ENCODE assay signal across 9 cellular contexts in the genomic region with DNA sequence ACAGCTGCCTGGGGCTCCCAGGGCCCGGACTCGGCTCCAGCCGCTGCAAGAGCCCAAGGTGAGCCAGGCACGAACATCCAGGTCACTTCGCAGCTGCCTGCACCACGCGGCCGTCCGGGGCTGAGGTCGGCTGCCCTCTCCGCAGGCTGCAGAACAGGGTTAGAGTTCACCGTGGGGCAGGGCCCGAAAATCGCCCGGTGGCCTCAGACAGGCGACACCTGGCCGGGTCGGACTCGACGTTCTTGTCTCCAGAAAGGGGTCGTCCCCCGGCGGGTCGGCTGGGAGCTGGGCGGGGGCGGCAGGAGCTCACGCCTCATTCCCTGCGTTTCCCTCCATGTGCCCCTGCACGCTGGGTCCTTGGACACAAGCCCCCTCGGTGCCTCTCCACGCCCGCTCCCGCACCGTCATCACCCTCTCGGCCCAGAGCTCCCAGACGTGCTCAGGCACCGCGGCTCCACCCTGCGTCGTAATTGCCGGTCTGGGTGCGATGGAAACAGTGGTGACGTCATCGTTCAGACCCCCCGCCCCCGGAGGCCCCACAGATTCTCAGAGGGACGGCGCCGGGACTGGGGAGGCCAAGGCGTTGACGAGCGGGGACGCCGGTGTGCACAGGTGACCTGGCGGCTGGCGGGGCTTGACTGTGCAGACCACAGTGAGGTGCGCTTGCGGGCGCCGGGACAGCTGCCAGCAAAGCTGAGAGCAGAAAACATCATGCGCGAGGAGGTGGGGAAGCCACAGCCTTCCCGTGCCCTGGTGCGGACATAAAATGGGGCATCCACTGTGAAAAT. TPM values are rescaled to one million over a fixed set of nuclear protein-coding genes. Genes with fewer than 3 reads are reported as not detected.
A peak's percentile ranks its signal among the peaks of the same experiment; 100 is the strongest.
DNase-seq lines count a peak whose midpoint lies in the region; TF ChIP-seq lines count a peak whose summit lies in the region.
"Had no signal": no experiment of that assay in that cellular context is flagged by ENCODE, and none has a peak within 500 bp of the region (broad histone marks: within the 10 kb centered on the region; RNA-seq: fewer than 3 reads in every experiment).

No MANE protein-coding gene starts in this region.

- peak overlapping the region in 6 of 10 experiments; percentile 7 to 50 (median 32); a peak in 7 of 20 replicates for H3K4me3 ChIP-seq in BLaER1 treated with 17β-estradiol and CSF1 and Interleukin-3, amounts not matched to agents 10 nM and 100 nM
- no peak overlapping the region for H3K4me3 ChIP-seq in colonic mucosa

- H3K36me3 ChIP-seq in BLaER1 treated with 17β-estradiol and CSF1 and Interleukin-3, amounts not matched to agents 10 nM and 100 nM: peaks cover 15 to 38% (median 31%) of the 10 kb centered on the region in 11 experiments; a peak in 20 of 22 replicates
- no peaks in the 10 kb centered on the region for H3K36me3 ChIP-seq in colonic mucosa

- H4K20me1 ChIP-seq in BLaER1 treated with 17β-estradiol and CSF1 and Interleukin-3, amounts not matched to agents 10 nM and 100 nM: peaks cover 0 to 81% (median 64%) of the 10 kb centered on the region in 11 experiments; a peak in 21 of 22 replicates

- no peak for TF ChIP-seq CTCF in colonic mucosa (IDR thresholded peaks at IDR 0.05)
- TF ChIP-seq CTCF in progenitor cell of endocrine pancreas (IDR thresholded peaks at IDR 0.05; ENCODE audit: unreplicated experiment): no peak

- peak overlapping the region; percentile 26 for H3K4me3 Mint-ChIP-seq in progenitor cell of endocrine pancreas (ENCODE audit: low read depth)

- H3K27ac Mint-ChIP-seq in progenitor cell of endocrine pancreas: no peak overlapping the region

- no peaks in the 10 kb centered on the region for H3K9me3 ChIP-seq in BLaER1 treated with 17β-estradiol and CSF1 and Interleukin-3, amounts not matched to agents 10 nM and 100 nM (replicated peaks in 1 of 11)
- H3K9me3 ChIP-seq in colonic mucosa: no peaks in the 10 kb centered on the region

- peaks cover 4% of the 10 kb centered on the region for H3K36me3 Mint-ChIP-seq in progenitor cell of endocrine pancreas (ENCODE audit: insufficient read depth)

- peaks cover 66 to 73% (median 70%) of the 10 kb centered on the region in 11 experiments for H3K27me3 ChIP-seq in BLaER1 treated with 17β-estradiol and CSF1 and Interleukin-3, amounts not matched to agents 10 nM and 100 nM
- peaks cover 44% of the 10 kb centered on the region for H3K27me3 ChIP-seq in colonic mucosa

- intact Hi-C loops in colonic mucosa (cut with DNase I): no loop called here

- H3K9ac ChIP-seq in BLaER1 treated with 17β-estradiol and CSF1 and Interleukin-3, amounts not matched to agents 10 nM and 100 nM: peak overlapping the region in 5 of 11 experiments; percentile 14 to 37 (median 29); a peak in 2 of 22 replicates
- no peak overlapping the region for H3K9ac ChIP-seq in colonic mucosa (ENCODE audit: low read depth in 2 of 2, low read length in 2 of 2)

- peaks cover 18 to 38% (median 32%) of the 10 kb centered on the region in 10 experiments for H3K4me1 ChIP-seq in BLaER1 treated with 17β-estradiol and CSF1 and Interleukin-3, amounts not matched to agents 10 nM and 100 nM
- peaks cover 7% of the 10 kb centered on the region for H3K4me1 ChIP-seq in colonic mucosa

- H3K9me3 Mint-ChIP-seq in progenitor cell of endocrine pancreas (ENCODE audit: low read depth): no peaks in the 10 kb centered on the region

- peak; percentile 72 for DNase-seq in M059J (ENCODE audit: low read depth)
- DNase-seq in activated CD4-positive, alpha-beta T cell treated with anti-CD3 and anti-CD28 coated beads for 48 hours: peak; percentile 73
- peak; percentile 47 for DNase-seq in colonic mucosa
- DNase-seq in progenitor cell of endocrine pancreas (ENCODE audit: low spot score, unreplicated experiment): no peak
- no peak for DNase-seq in SK-N-DZ (ENCODE audit: low spot score)
- DNase-seq in cerebellar cortex (ENCODE audit: low spot score): no peak
- DNase-seq in GF-D8 (lab: John Stamatoyannopoulos, UW): no peak

- H3K4me2 ChIP-seq in BLaER1 treated with 17β-estradiol and CSF1 and Interleukin-3, amounts not matched to agents 10 nM and 100 nM: peak overlapping the region; percentile 66 to 76 (median 72)

- H3K27ac ChIP-seq in BLaER1 treated with 17β-estradiol and CSF1 and Interleukin-3, amounts not matched to agents 10 nM and 100 nM: no peak overlapping the region
- no peak overlapping the region for H3K27ac ChIP-seq in colonic mucosa

- peaks cover 34% of the 10 kb centered on the region for H3K27me3 Mint-ChIP-seq in progenitor cell of endocrine pancreas

- no peaks in the 10 kb centered on the region for H3K4me1 Mint-ChIP-seq in progenitor cell of endocrine pancreas (ENCODE audit: low read depth)

RNA-seq across cellular contexts. Expression of a gene that starts 4.0 kb away (rescaled TPM):
- not detected in 2 replicates for total RNA-seq in M059J (2014; rRNA removed; shearing (Covaris generic))
- total RNA-seq in colonic mucosa: not detected
- total RNA-seq in progenitor cell of endocrine pancreas: 1.4 and 1.5 TPM in 2 replicates
- polyA plus RNA-seq in SK-N-DZ (2014; cell fraction: cytosol; rRNA removed): 2.6 TPM in 1 of 2 replicates, not detected in the other
- polyA plus RNA-seq in SK-N-DZ (2014; cell fraction: nucleus; rRNA removed): 1.9 TPM in 2 replicates

RNA-seq across cellular contexts. Expression of a gene that starts 12.1 kb away (rescaled TPM):
- 48.9 and 70.4 TPM in 2 replicates for total RNA-seq in M059J (2014; rRNA removed; shearing (Covaris generic))
- 10 to 100 TPM; 26.5 to 81.5 TPM for total RNA-seq in colonic mucosa
- 71.8 and 72.3 TPM in 2 replicates for total RNA-seq in progenitor cell of endocrine pancreas
- polyA plus RNA-seq in SK-N-DZ (2014; cell fraction: cytosol; rRNA removed): 89.6 and 99.6 TPM in 2 replicates
- polyA plus RNA-seq in SK-N-DZ (2014; cell fraction: nucleus; rRNA removed): 270 and 296 TPM in 2 replicates

RNA-seq across cellular contexts. Expression of a gene that starts 24.7 kb away (rescaled TPM):
- total RNA-seq in M059J (2014; rRNA removed; shearing (Covaris generic)): 99.9 and 126 TPM in 2 replicates
- total RNA-seq in colonic mucosa: 100 to 1,000 TPM; 170 to 235 TPM
- 171 and 199 TPM in 2 replicates for total RNA-seq in progenitor cell of endocrine pancreas
- polyA plus RNA-seq in SK-N-DZ (2014; cell fraction: cytosol; rRNA removed): 148 and 150 TPM in 2 replicates
- 1,654 and 1,796 TPM in 2 replicates for polyA plus RNA-seq in SK-N-DZ (2014; cell fraction: nucleus; rRNA removed)

RNA-seq across cellular contexts. Expression of a gene that starts 25.1 kb away (rescaled TPM):
- total RNA-seq in M059J (2014; rRNA removed; shearing (Covaris generic)): not detected in 2 replicates
- not detected for total RNA-seq in colonic mucosa
- not detected in 2 replicates for total RNA-seq in progenitor cell of endocrine pancreas
- polyA plus RNA-seq in SK-N-DZ (2014; cell fraction: cytosol; rRNA removed): not detected in 2 replicates
- polyA plus RNA-seq in SK-N-DZ (2014; cell fraction: nucleus; rRNA removed): not detected in 2 replicates
- polyA plus RNA-seq: esophagus had no signal

RNA-seq across cellular contexts. Expression of a gene that starts 30.2 kb away (rescaled TPM):
- 259 and 333 TPM in 2 replicates for total RNA-seq in M059J (2014; rRNA removed; shearing (Covaris generic))
- total RNA-seq in colonic mucosa (100 to 1,000 TPM; 108 to 132 TPM), progenitor cell of endocrine pancreas (225 and 226 TPM in 2 replicates)
- polyA plus RNA-seq in SK-N-DZ (2014; cell fraction: cytosol; rRNA removed): 100.0 and 112 TPM in 2 replicates
- 50.3 and 54.1 TPM in 2 replicates for polyA plus RNA-seq in SK-N-DZ (2014; cell fraction: nucleus; rRNA removed)

Comparison
In these comparisons a context has a peak if more than half of its experiments do, and no peak if none do; other contexts are left out.
1. DNase-seq: peak in M059J (single experiment), activated CD4-positive, alpha-beta T cell treated with anti-CD3 and anti-CD28 coated beads for 48 hours (single experiment) and colonic mucosa (single experiment); none in progenitor cell of endocrine pancreas (single experiment), SK-N-DZ (single experiment), cerebellar cortex (single experiment) and GF-D8 (single experiment).